20 cellular contexts compared by ENCODE assay signal in genomic region chr14:57029620-57030253, GRCh38.
DNase-seq lines count a peak whose midpoint lies in the region; ATAC-seq and TF ChIP-seq lines count a peak whose summit lies in the region.
"Had no signal": no experiment of that assay in that cellular context is flagged by ENCODE, and none has a peak within 500 bp of the region (broad histone marks: within the 10 kb centered on the region; RNA-seq: fewer than 3 reads in every experiment).

No MANE protein-coding gene starts in this region.

- DNase-seq in NCI-H748 (lab: John Stamatoyannopoulos, UW; ENCODE audit: unreplicated experiment): peak; percentile 43
- DNase-seq in NCI-H748 treated with DMSO at 0.1 percent for 48 hours (lab: John Stamatoyannopoulos, UW): no peak
- DNase-seq in WERI-Rb-1: peak; percentile 49
- DNase-seq in middle frontal gyrus (ENCODE audit: extremely low spot score, low spot score): no peak
- DNase-seq in activated CD8-positive, alpha-beta memory T cell treated with anti-CD3 and anti-CD28 coated beads, Interleukin-2, amount 50 U/mL, for 4 hours: no peak
- DNase-seq: 8988T, DMS79 treated with DMSO at 0.1 percent for 48 hours, KBM-7, NCI-H1417, NCI-H187 treated with DMSO at 0.1 percent for 48 hours, NCI-H446, NCI-H774, PC-9, SIG-M5 had no signal

- H3K4me3 ChIP-seq in WERI-Rb-1 (ENCODE audit: low read depth, low read length): no peak overlapping the region
- peak overlapping the region; percentile 22 for H3K4me3 ChIP-seq in iPS-18a (ENCODE audit: low read length)
- H3K4me3 ChIP-seq: PC-9 had no signal

- H3K9ac ChIP-seq in iPS-18a (ENCODE audit: low read length): no peak overlapping the region

- peaks cover 16% of the 10 kb centered on the region for H3K4me1 ChIP-seq in iPS-18a (ENCODE audit: control insufficient read depth, low read depth, low read length)

- H3K27me3 ChIP-seq in WERI-Rb-1 (ENCODE audit: insufficient read depth, low read depth, severe bottlenecking) (no peaks in the 10 kb centered on the region), iPS-18a (ENCODE audit: control insufficient read depth, insufficient read depth, low read length) (no peaks in the 10 kb centered on the region)

- no peak for ATAC-seq in HG02588 (IDR thresholded peaks at IDR 0.05; ENCODE audit: unreplicated experiment)
- ATAC-seq in GM21423 (IDR thresholded peaks at IDR 0.05; ENCODE audit: unreplicated experiment): no peak
- ATAC-seq: HepG2, SK-N-SH treated with all-trans-retinoic acid at 6 μM for 48 hours had no signal

- no peak for TF ChIP-seq CTCF in WERI-Rb-1 (IDR thresholded peaks at IDR 0.05; ENCODE audit: low read depth, low read length)

- H3K27ac ChIP-seq in WERI-Rb-1 (peak overlapping the region; percentile 14), iPS-18a (ENCODE audit: low read length) (peak overlapping the region; percentile 15)
- H3K27ac ChIP-seq: PC-9, RWPE1 had no signal

- no peaks in the 10 kb centered on the region for H3K9me3 ChIP-seq in WERI-Rb-1 (ENCODE audit: severe bottlenecking)
- H3K9me3 ChIP-seq in iPS-18a (ENCODE audit: control insufficient read depth, low read depth, low read length): no peaks in the 10 kb centered on the region

- H3K36me3 ChIP-seq in WERI-Rb-1 (no peaks in the 10 kb centered on the region), iPS-18a (ENCODE audit: control insufficient read depth, low read depth, low read length) (no peaks in the 10 kb centered on the region)

Comparison
In these comparisons a context has a peak if more than half of its experiments do, and no peak if none do; other contexts are left out.
1. DNase-seq: peak in NCI-H748 (single experiment) and WERI-Rb-1 (single experiment); none in NCI-H748 treated with DMSO at 0.1 percent for 48 hours (single experiment), middle frontal gyrus (single experiment) and activated CD8-positive, alpha-beta memory T cell treated with anti-CD3 and anti-CD28 coated beads, Interleukin-2, amount 50 U/mL, for 4 hours (single experiment).